ENCODE assay signal across 8 cellular contexts in genomic region chr1:79193211-79194079, GRCh38.
A peak's percentile ranks its signal among the peaks of the same experiment; 100 is the strongest.
DNase-seq lines count a peak whose midpoint lies in the region; ATAC-seq lines count a peak whose summit lies in the region.
"Had no signal": no experiment of that assay in that cellular context is flagged by ENCODE, and none has a peak within 500 bp of the region (broad histone marks: within the 10 kb centered on the region; RNA-seq: fewer than 3 reads in every experiment).

No MANE protein-coding gene starts in this region.

- ATAC-seq in GM19395 (IDR thresholded peaks at IDR 0.05; ENCODE audit: unreplicated experiment): peak; percentile 72
- ATAC-seq in HG03095 (IDR thresholded peaks at IDR 0.05; ENCODE audit: unreplicated experiment): peak; percentile 44

- DNase-seq in SHP77 treated with DMSO at 0.1 percent for 48 hours (lab: John Stamatoyannopoulos, UW) (peak; percentile 14), myocyte (ENCODE audit: low read depth) (peak; percentile 11), SIG-M5 treated with dmso at 0.1 percent for 504 hours (lab: John Stamatoyannopoulos, UW; ENCODE audit: unreplicated experiment) (no peak), AML-193 (lab: John Stamatoyannopoulos, UW) (no peak)
- DNase-seq in stimulated activated CD4-positive, alpha-beta T cell treated with anti-CD3 and anti-CD28 coated beads, Interleukin-12 subunit alpha, Interleukin-12 subunit beta, amount 100 ng/mL, for 4 hours: no peak
- DNase-seq: activated B cell treated with CpG ODN at 0.5 μM for 24 hours had no signal

Comparison
In these comparisons a context has a peak if more than half of its experiments do, and no peak if none do; other contexts are left out.
1. DNase-seq: peak in SHP77 treated with DMSO at 0.1 percent for 48 hours (single experiment) and myocyte (single experiment); none in SIG-M5 treated with dmso at 0.1 percent for 504 hours (single experiment), AML-193 (0 of 2) and stimulated activated CD4-positive, alpha-beta T cell treated with anti-CD3 and anti-CD28 coated beads, Interleukin-12 subunit alpha, Interleukin-12 subunit beta, amount 100 ng/mL, for 4 hours (single experiment).